ENCODE assay signal across 30 cellular contexts in genomic region chr20:22305391-22305790, GRCh38.
"Had no signal": no experiment of that assay in that cellular context is flagged by ENCODE, and none has a peak within 500 bp of the region (broad histone marks: within the 10 kb centered on the region; RNA-seq: fewer than 3 reads in every experiment).

No MANE protein-coding gene starts in this region.

- H3K9me3 ChIP-seq: ascending aorta had no signal

- H3K4me3 ChIP-seq: ascending aorta, cardiac muscle cell had no signal

- H3K27ac ChIP-seq: ascending aorta, cardiac muscle cell, VCaP had no signal

- H3K27me3 ChIP-seq: ascending aorta had no signal

- DNase-seq: activated B cell treated with CpG ODN at 0.5 μM for 24 hours; activated CD4-positive, alpha-beta memory T cell treated with anti-CD3 and anti-CD28 coated beads for 36 hours; activated CD4-positive, alpha-beta T cell treated with anti-CD3 and anti-CD28 coated beads for 4 hours; activated CD4-positive, alpha-beta T cell treated with anti-CD3 and anti-CD28 coated beads, Interleukin-2, amount 10 ng/mL, durations not matched to agents 24 days and 14 days; activated CD4-positive, alpha-beta T cell treated with anti-CD3 and anti-CD28 coated beads, Interleukin-2, amount 50 U/mL, for 1 hour; activated CD4-positive, alpha-beta T cell treated with anti-CD3 and anti-CD28 coated beads, Interleukin-2, amount 50 U/mL, for 4 hours; activated CD4-positive, CD25-positive, alpha-beta regulatory T cell treated with anti-CD3 and anti-CD28 coated beads, Interleukin-2, amount 50 U/mL, for 72 hours; activated CD8-positive, alpha-beta memory T cell treated with anti-CD3 and anti-CD28 coated beads, Interleukin-2, amount 50 U/mL, for 4 hours; activated CD8-positive, alpha-beta T cell treated with anti-CD3 and anti-CD28 coated beads for 36 hours; activated effector memory CD4-positive, alpha-beta T cell treated with anti-CD3 and anti-CD28 coated beads, Interleukin-2, amount 50 U/mL, for 16 hours; activated gamma-delta T cell treated with Interleukin-2 at 50 U/mL for 16 hours; activated naive CD4-positive, alpha-beta T cell; activated naive CD4-positive, alpha-beta T cell treated with anti-CD3 and anti-CD28 coated beads for 36 hours; activated naive CD4-positive, alpha-beta T cell treated with anti-CD3 and anti-CD28 coated beads, Interleukin-2, amount 50 U/mL, for 16 hours; activated naive CD8-positive, alpha-beta T cell treated with anti-CD3 and anti-CD28 coated beads for 36 hours; activated T-cell treated with anti-CD3 and anti-CD28 coated beads for 4 hours; activated T-cell treated with anti-CD3 and anti-CD28 coated beads, Interleukin-2, amount 50 U/mL, for 1 hour; activated T-cell treated with anti-CD3 and anti-CD28 coated beads, Interleukin-2, amount 50 U/mL, for 4 hours; activated T-cell treated with anti-CD3 and anti-CD28 coated beads, Interleukin-2, amount 50 U/mL, for 72 hours; amygdala; anterior cingulate cortex; cerebellar nuclear complex; T-helper 1 cell; T-helper 2 cell; T-helper 9 cell had no signal

- ATAC-seq: activated CD8-positive, alpha-beta T cell treated with anti-CD3 and anti-CD28 coated beads for 36 hours; activated naive CD4-positive, alpha-beta T cell treated with anti-CD3 and anti-CD28 coated beads, Interleukin-2, amount 50 U/mL, for 72 hours; activated T-cell treated with anti-CD3 and anti-CD28 coated beads, Interleukin-2, amount 50 U/mL, for 4 hours; activated T-cell treated with anti-CD3 and anti-CD28 coated beads, Interleukin-2, amount 50 U/mL, for 72 hours; activated T-helper 17 cell treated with anti-CD3 and anti-CD28 coated beads, Interleukin-2, amount 50 U/mL, for 72 hours had no signal

- H3K36me3 ChIP-seq: ascending aorta, cardiac muscle cell had no signal

- H3K4me1 ChIP-seq: ascending aorta had no signal
